Comparison of ENCODE assay signal across 11 cellular contexts in genomic region chr15:74642328-74642723, GRCh38. TPM values are rescaled to one million over a fixed set of nuclear protein-coding genes. Genes with fewer than 3 reads are reported as not detected.
DNase-seq lines count a peak whose midpoint lies in the region; ATAC-seq and TF ChIP-seq lines count a peak whose summit lies in the region.
"Had no signal": no experiment of that assay in that cellular context is flagged by ENCODE, and none has a peak within 500 bp of the region (broad histone marks: within the 10 kb centered on the region; RNA-seq: fewer than 3 reads in every experiment).

No MANE protein-coding gene starts in this region.

- TF ChIP-seq CTCF in hepatocyte (IDR thresholded peaks at IDR 0.05; ENCODE audit: poor library complexity) (no peak), suprapubic skin (IDR thresholded peaks at IDR 0.05) (no peak), natural killer cell (IDR thresholded peaks at IDR 0.05) (no peak)

- no peaks in the 10 kb centered on the region for H3K9me3 Mint-ChIP-seq in T-helper 1 cell treated with Interleukin-12 subunit alpha and Interleukin-12 subunit beta and Interleukin-4 antibody, amounts not matched to agents 30 μg/mL and 1 μg/mL, for 36 hours
- no peaks in the 10 kb centered on the region for H3K9me3 Mint-ChIP-seq in natural killer cell

- H3K4me2 ChIP-seq in hepatocyte = peak overlapping the region; percentile 59

- H3K4me1 Mint-ChIP-seq in T-helper 1 cell treated with Interleukin-12 subunit alpha and Interleukin-12 subunit beta and Interleukin-4 antibody, amounts not matched to agents 30 μg/mL and 1 μg/mL, for 36 hours (ENCODE audit: low read depth) = peaks cover 8% of the 10 kb centered on the region
- peaks cover 15 to 19% of the 10 kb centered on the region in 2 donors for H3K4me1 Mint-ChIP-seq in natural killer cell

- no peaks in the 10 kb centered on the region for H3K9me2 ChIP-seq in hepatocyte (replicated peaks; ENCODE audit: insufficient read depth)

- peaks cover 19% of the 10 kb centered on the region for H3K36me3 Mint-ChIP-seq in T-helper 1 cell treated with Interleukin-12 subunit alpha and Interleukin-12 subunit beta and Interleukin-4 antibody, amounts not matched to agents 30 μg/mL and 1 μg/mL, for 36 hours (ENCODE audit: low read depth)
- H3K36me3 Mint-ChIP-seq in natural killer cell = no peaks in the 10 kb centered on the region

- peak overlapping the region; percentile 97 for H3K27ac ChIP-seq in hepatocyte
- H3K27ac ChIP-seq in suprapubic skin = peak overlapping the region; percentile 71

- WGBS in hepatocyte (ENCODE audit: low lambda C conversion rate, missing lambda C conversion rate) = 37% methylated on average over 4 of the region's 4 CpGs
- 58% methylated on average over 4 of the region's 4 CpGs for WGBS in suprapubic skin

- peaks cover 43% of the 10 kb centered on the region for H3K79me2 ChIP-seq in hepatocyte

- H3K27me3 ChIP-seq in hepatocyte = no peaks in the 10 kb centered on the region
- H3K27me3 ChIP-seq in suprapubic skin = no peaks in the 10 kb centered on the region
- H3K27me3 ChIP-seq: gastroesophageal sphincter had no signal

- ATAC-seq in natural killer cell (no peak), GM21576 (IDR thresholded peaks at IDR 0.05; ENCODE audit: unreplicated experiment) (no peak)
- ATAC-seq: gastroesophageal sphincter, Panc1 had no signal

- H3K4me3 Mint-ChIP-seq in T-helper 1 cell treated with Interleukin-12 subunit alpha and Interleukin-12 subunit beta and Interleukin-4 antibody, amounts not matched to agents 30 μg/mL and 1 μg/mL, for 36 hours = no peak overlapping the region
- no peak overlapping the region for H3K4me3 Mint-ChIP-seq in natural killer cell

- H3K9me3 ChIP-seq in hepatocyte (ENCODE audit: low read depth) = no peaks in the 10 kb centered on the region
- H3K9me3 ChIP-seq in suprapubic skin = no peaks in the 10 kb centered on the region
- H3K9me3 ChIP-seq: gastroesophageal sphincter had no signal

- no peaks in the 10 kb centered on the region for H3K27me3 Mint-ChIP-seq in T-helper 1 cell treated with Interleukin-12 subunit alpha and Interleukin-12 subunit beta and Interleukin-4 antibody, amounts not matched to agents 30 μg/mL and 1 μg/mL, for 36 hours (ENCODE audit: low read depth)
- no peaks in the 10 kb centered on the region for H3K27me3 Mint-ChIP-seq in natural killer cell (ENCODE audit: low read depth in 2 of 2)

- H3K4me1 ChIP-seq in hepatocyte (ENCODE audit: insufficient read depth) (peaks cover 37% of the 10 kb centered on the region), suprapubic skin (peaks cover 35% of the 10 kb centered on the region)

- no peak for TF ChIP-seq POLR2A in suprapubic skin (IDR thresholded peaks at IDR 0.05)

- no peaks in the 10 kb centered on the region for H3K36me3 ChIP-seq in hepatocyte (replicated peaks; ENCODE audit: insufficient read depth, low read depth)
- H3K36me3 ChIP-seq in suprapubic skin = peaks cover 26% of the 10 kb centered on the region

- no peaks in the 10 kb centered on the region for H4K20me1 ChIP-seq in hepatocyte (ENCODE audit: insufficient read depth, poor library complexity, severe bottlenecking)

- DNase-seq in T-helper 1 cell (no peak), NCI-H774 (lab: John Stamatoyannopoulos, UW) (peak; percentile 79), hepatocyte (ENCODE audit: low spot score) (peak; percentile 78), suprapubic skin (ENCODE audit: low spot score in 2 of 2) (peak in 1 of 2 donors; percentile 32), natural killer cell (no peak), NCI-H2196 (lab: John Stamatoyannopoulos, UW; ENCODE audit: unreplicated experiment) (no peak)
- DNase-seq: activated CD4-positive, alpha-beta T cell treated with anti-CD3 and anti-CD28 coated beads for 48 hours had no signal

- intact Hi-C loops in natural killer cell (cut with micrococcal nuclease) = no loop called here

- no peak overlapping the region for H2AFZ ChIP-seq in hepatocyte

- no peak for TF ChIP-seq EP300 in suprapubic skin (IDR thresholded peaks at IDR 0.05)

- peak overlapping the region; percentile 4 for H3K27ac Mint-ChIP-seq in T-helper 1 cell treated with Interleukin-12 subunit alpha and Interleukin-12 subunit beta and Interleukin-4 antibody, amounts not matched to agents 30 μg/mL and 1 μg/mL, for 36 hours
- H3K27ac Mint-ChIP-seq in natural killer cell = peak overlapping the region in 1 of 2 donors; percentile 26

- no peak overlapping the region for H3K4me3 ChIP-seq in hepatocyte
- H3K4me3 ChIP-seq in suprapubic skin = peak overlapping the region; percentile 22
- H3K4me3 ChIP-seq: gastroesophageal sphincter had no signal

RNA-seq across cellular contexts. Expression of gene CLK3, which starts 26.7 kb away (rescaled TPM):
- total RNA-seq in hepatocyte (71.3 and 94.6 TPM in 2 replicates), suprapubic skin (100 to 1,000 TPM in 3 of 4 donors, 10 to 100 TPM in 1; 93.1 to 244 (median 115) TPM), natural killer cell (100 to 1,000 TPM; 288 to 298 (median 293) TPM)
- polyA plus RNA-seq in hepatocyte = 69.0 and 91.7 TPM in 2 replicates

RNA-seq across cellular contexts. Expression of gene EDC3, which starts 53.5 kb away (rescaled TPM):
- total RNA-seq in hepatocyte = 11.5 and 15.0 TPM in 2 replicates
- 21.1 and 31.4 TPM in 2 replicates for polyA plus RNA-seq in hepatocyte
- 10 to 100 TPM; 13.0 to 52.4 (median 23.5) TPM for total RNA-seq in suprapubic skin
- total RNA-seq in natural killer cell = 10 to 100 TPM; 22.4 to 39.2 (median 32.6) TPM

Comparison
In these comparisons a context has a peak if more than half of its experiments do, and no peak if none do; other contexts are left out.
1. DNase-seq: peak in NCI-H774 (single experiment) and hepatocyte (single experiment); none in T-helper 1 cell (0 of 5), natural killer cell (single experiment) and NCI-H2196 (single experiment).